ENCODE assay signal across 8 cellular contexts in the genomic region with DNA sequence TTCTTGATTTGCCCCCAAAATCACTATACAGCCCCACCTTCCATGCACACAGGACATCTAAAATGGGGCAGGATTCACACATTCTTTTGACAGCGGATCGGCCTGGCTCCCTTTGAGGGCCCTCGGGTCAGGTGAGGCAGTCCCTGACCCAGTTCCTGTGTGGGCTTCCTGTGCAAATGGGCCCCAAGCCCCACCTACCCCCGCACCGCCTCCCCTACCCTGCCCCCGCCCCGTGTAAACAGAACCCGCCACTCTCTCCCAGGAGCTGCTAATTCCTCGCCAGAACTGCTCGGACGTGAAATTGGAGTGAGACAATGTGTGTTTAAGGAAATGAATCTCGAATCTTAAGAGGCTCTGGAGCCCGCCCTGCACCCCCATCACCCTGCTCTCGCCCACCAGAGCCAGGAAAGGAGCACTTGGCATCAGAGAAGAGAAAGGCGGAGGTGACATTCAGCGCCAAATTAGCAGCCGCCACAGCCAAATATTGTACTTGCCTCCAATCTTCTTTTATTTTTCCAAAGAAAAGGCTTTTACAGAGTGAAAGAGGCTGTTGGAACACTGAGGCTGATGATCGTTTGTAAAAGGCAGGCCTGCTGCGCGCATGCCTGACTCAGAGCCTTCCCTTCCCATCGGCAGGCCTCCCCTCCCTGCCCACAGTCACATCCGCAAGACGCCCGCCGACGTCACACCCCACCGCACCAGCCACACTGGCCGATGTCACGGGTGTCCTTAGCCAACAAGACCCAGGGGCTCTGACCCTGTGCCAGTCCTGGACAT. TPM values are rescaled to one million over a fixed set of nuclear protein-coding genes. Genes with fewer than 3 reads are reported as not detected.
DNase-seq lines count a peak whose midpoint lies in the region; ATAC-seq and TF ChIP-seq lines count a peak whose summit lies in the region.

No MANE protein-coding gene starts in this region.

- ATAC-seq in naive B cell (ENCODE audit: low read depth in 2 of 2) (peak in 1 of 2 donors; percentile 53), GM21447 (IDR thresholded peaks at IDR 0.05; ENCODE audit: unreplicated experiment) (no peak)

- intact Hi-C loops in dorsolateral prefrontal cortex (cut with DNase I) = no loop called here

- H3K27ac ChIP-seq in CD8-positive, alpha-beta memory T cell (ENCODE audit: low read depth, low read length) = peak overlapping the region; percentile 65
- H3K27ac ChIP-seq in dorsolateral prefrontal cortex = peak overlapping the region in 33 of 59 donors; percentile 0 to 76 (median 56)

- peak overlapping the region; percentile 86 to 98 (median 96) for H3K27ac Mint-ChIP-seq in CD8-positive, alpha-beta memory T cell
- H3K27ac Mint-ChIP-seq in naive B cell = peak overlapping the region in 3 of 6 donors; percentile 37 to 76 (median 69)

- CTCF ChIA-PET in CD8-positive, alpha-beta memory T cell (lab: Charles Lee) = no interaction called here

- TF ChIP-seq CTCF in dorsolateral prefrontal cortex (IDR thresholded peaks at IDR 0.05 in 54 of 56, conservative IDR thresholded peaks at IDR 0.05 in 2 of 56; ENCODE audit: low read depth in 1 of 56, partially characterized antibody in 56 of 56) (no peak), GM13977 (IDR thresholded peaks at IDR 0.05; ENCODE audit: extremely low read depth, insufficient read depth, missing control alignments) (no peak)

- peaks cover 21% of the 10 kb centered on the region for H3K4me1 ChIP-seq in CD8-positive, alpha-beta memory T cell (ENCODE audit: insufficient read depth, low read length)

- H3K4me3 ChIP-seq in CD8-positive, alpha-beta memory T cell (ENCODE audit: low read length) = peak overlapping the region; percentile 65
- peak overlapping the region in 37 of 59 donors; percentile 1 to 47 (median 29) for H3K4me3 ChIP-seq in dorsolateral prefrontal cortex

- H3K27me3 Mint-ChIP-seq in CD8-positive, alpha-beta memory T cell = peaks cover 0 to 2% of the 10 kb centered on the region in 2 donors
- H3K27me3 Mint-ChIP-seq in naive B cell = peaks cover 0 to 21% (median 17%) of the 10 kb centered on the region in 3 donors

- no peaks in the 10 kb centered on the region for H3K36me3 Mint-ChIP-seq in CD8-positive, alpha-beta memory T cell
- no peaks in the 10 kb centered on the region for H3K36me3 Mint-ChIP-seq in naive B cell

- H3K36me3 ChIP-seq in CD8-positive, alpha-beta memory T cell (ENCODE audit: insufficient read depth, low read length) = no peaks in the 10 kb centered on the region

- H3K9me3 ChIP-seq in CD8-positive, alpha-beta memory T cell (ENCODE audit: low read length) = no peaks in the 10 kb centered on the region

- peaks cover 14 to 41% (median 30%) of the 10 kb centered on the region in 3 donors for H3K4me1 Mint-ChIP-seq in CD8-positive, alpha-beta memory T cell
- peaks cover 0 to 9% (median 6%) of the 10 kb centered on the region in 3 donors for H3K4me1 Mint-ChIP-seq in naive B cell

- POLR2A ChIA-PET in CD8-positive, alpha-beta memory T cell (lab: Charles Lee) = interaction anchor here (1.5 kb wide), 1 partner anchor 119 kb away, joined by 6 read pairs; a partner anchor contains a TSS

- in situ Hi-C loops in GM13977 (cut with MboI; ENCODE audit: low pct_unique_long_range_greater_than_20kb, low sequenced_read_pairs, unreplicated experiment) = no loop called here

- H3K27me3 ChIP-seq in CD8-positive, alpha-beta memory T cell (ENCODE audit: insufficient read depth, low read length, poor library complexity, severe bottlenecking) = no peaks in the 10 kb centered on the region
- H3K27me3 ChIP-seq in dorsolateral prefrontal cortex = no peaks in the 10 kb centered on the region

- no peaks in the 10 kb centered on the region for H3K9me3 Mint-ChIP-seq in CD8-positive, alpha-beta memory T cell
- no peaks in the 10 kb centered on the region for H3K9me3 Mint-ChIP-seq in naive B cell

- H3K4me3 Mint-ChIP-seq in CD8-positive, alpha-beta memory T cell = peak overlapping the region; percentile 76 to 93 (median 85)
- peak overlapping the region in 5 of 8 donors; percentile 55 to 80 (median 69) for H3K4me3 Mint-ChIP-seq in naive B cell

- peak; percentile 41 to 83 (median 73) for DNase-seq in CD8-positive, alpha-beta memory T cell
- DNase-seq in activated CD4-positive, alpha-beta T cell treated with anti-CD3 and anti-CD28 coated beads, Interleukin-2, amount 50 U/mL, for 48 hours = peak; percentile 61 to 71
- peak; percentile 29 to 77 (median 62) for DNase-seq in dorsolateral prefrontal cortex
- DNase-seq in naive B cell = peak; percentile 9
- DNase-seq in stimulated activated CD8-positive, alpha-beta memory T cell treated with anti-CD3 and anti-CD28 coated beads, Interleukin-7, amount 100 ng/mL, for 48 hours (ENCODE audit: extremely low read depth in 1 of 2, low read depth in 1 of 2) = peak; percentile 40 to 66
- DNase-seq in NCI-H2196 treated with DMSO at 0.1 percent for 48 hours (lab: John Stamatoyannopoulos, UW; ENCODE audit: unreplicated experiment) = no peak
- DNase-seq in GM13977 (ENCODE audit: low spot score) = no peak

RNA-seq across cellular contexts. Expression of a gene that starts 53.1 kb away (rescaled TPM):
- 1 to 10 TPM in 1 of 2 experiments, under 1 TPM in 1; 0.73 to 1.1 TPM for total RNA-seq in CD8-positive, alpha-beta memory T cell
- polyA plus RNA-seq in CD8-positive, alpha-beta memory T cell = 2.6 TPM
- 10 to 100 TPM in 119 of 120 experiments, 1 to 10 TPM in 1; 6.2 to 28.5 (median 17.0) TPM for total RNA-seq in dorsolateral prefrontal cortex
- under 1 TPM in 3 of 6 donors, not detected in 3; 0.17 to 0.24 (median 0.18) TPM for polyA plus RNA-seq in naive B cell (ENCODE audit: low read depth in 6 of 6)

Comparison
In these comparisons a context has a peak if more than half of its experiments do, and no peak if none do; other contexts are left out.
1. DNase-seq: peak in CD8-positive, alpha-beta memory T cell (5 of 5), activated CD4-positive, alpha-beta T cell treated with anti-CD3 and anti-CD28 coated beads, Interleukin-2, amount 50 U/mL, for 48 hours (2 of 2), dorsolateral prefrontal cortex (10 of 10), naive B cell (single experiment) and stimulated activated CD8-positive, alpha-beta memory T cell treated with anti-CD3 and anti-CD28 coated beads, Interleukin-7, amount 100 ng/mL, for 48 hours (2 of 2); none in NCI-H2196 treated with DMSO at 0.1 percent for 48 hours (single experiment) and GM13977 (single experiment).